ENCODE assay signal across 8 cellular contexts in genomic region chr17:1648582-1649115, GRCh38. TPM values are rescaled to one million over a fixed set of nuclear protein-coding genes. Genes with fewer than 3 reads are reported as not detected.
A peak's percentile ranks its signal among the peaks of the same experiment; 100 is the strongest.
DNase-seq lines count a peak whose midpoint lies in the region; ATAC-seq and TF ChIP-seq lines count a peak whose summit lies in the region.

No MANE protein-coding gene starts in this region.

- H3K27me3 ChIP-seq in AG04450 (ENCODE audit: control insufficient read depth, insufficient read depth, low read length): no peaks in the 10 kb centered on the region
- H3K27me3 ChIP-seq in ectodermal cell (ENCODE audit: control insufficient read depth, insufficient read depth, low read length, poor library complexity, severe bottlenecking): peaks cover 32% of the 10 kb centered on the region
- H3K27me3 ChIP-seq in mesendoderm (ENCODE audit: insufficient read depth, low read length, poor library complexity): no peaks in the 10 kb centered on the region

- H4K8ac ChIP-seq in mesendoderm (ENCODE audit: low read depth, low read length): no peak overlapping the region

- peak overlapping the region; percentile 89 for H3K4me2 ChIP-seq in mesendoderm (ENCODE audit: low read length)

- no peak overlapping the region for H2BK15ac ChIP-seq in mesendoderm (replicated peaks; ENCODE audit: low read depth)

- H2BK5ac ChIP-seq in mesendoderm (ENCODE audit: low read length): no peak overlapping the region

- no peak overlapping the region for H3K18ac ChIP-seq in mesendoderm (ENCODE audit: low read length)

- no peak overlapping the region for H3K4ac ChIP-seq in mesendoderm (ENCODE audit: low read depth, low read length)

- WGBS in ectodermal cell, 2 experiments: 5 to 6% methylated on average over 48 of the region's 48 CpGs
- WGBS in mesendoderm (ENCODE audit: extremely low coverage, insufficient coverage, low lambda C conversion rate): no CpG with 5 or more reads among the region's 48 CpGs

- H3K9me3 ChIP-seq in AG04450 (ENCODE audit: control insufficient read depth, insufficient read depth, low read length) (no peaks in the 10 kb centered on the region), ectodermal cell (ENCODE audit: control insufficient read depth, low read length) (no peaks in the 10 kb centered on the region)

- H3K27ac Mint-ChIP-seq in activated CD4-positive, alpha-beta memory T cell treated with anti-CD3 and anti-CD28 coated beads, Interleukin-2, amount 10 ng/mL, durations not matched to agents 7 days and 5 days: no peak overlapping the region

- H3K4me1 ChIP-seq in ectodermal cell (ENCODE audit: control insufficient read depth, insufficient read depth, low read length) (peaks cover 25% of the 10 kb centered on the region), mesendoderm (ENCODE audit: control insufficient read depth, low read depth, low read length) (peaks cover 8% of the 10 kb centered on the region)

- TF ChIP-seq CTCF in AG04450 (IDR thresholded peaks at IDR 0.05; ENCODE audit: low read depth, low read length): peak; percentile 78

- H3K27me3 Mint-ChIP-seq in activated CD4-positive, alpha-beta memory T cell treated with anti-CD3 and anti-CD28 coated beads, Interleukin-2, amount 10 ng/mL, durations not matched to agents 7 days and 5 days: no peaks in the 10 kb centered on the region

- H3K4me1 Mint-ChIP-seq in activated CD4-positive, alpha-beta memory T cell treated with anti-CD3 and anti-CD28 coated beads, Interleukin-2, amount 10 ng/mL, durations not matched to agents 7 days and 5 days: peaks cover 41% of the 10 kb centered on the region

- no peak overlapping the region for H3K23ac ChIP-seq in mesendoderm (ENCODE audit: low read length)

- DNase-seq in AG04450 (ENCODE audit: low read depth, low spot score) (peak; percentile 93), NCI-H524 treated with DMSO at 0.1 percent for 48 hours (lab: John Stamatoyannopoulos, UW) (peak; percentile 11), mesendoderm (peak; percentile 96)
- peak; percentile 95 for DNase-seq in activated CD4-positive, alpha-beta memory T cell treated with anti-CD3 and anti-CD28 coated beads, Interleukin-2, amount 10 ng/mL, durations not matched to agents 7 days and 5 days
- DNase-seq in stimulated activated CD8-positive, alpha-beta memory T cell treated with anti-CD3 and anti-CD28 coated beads, Interleukin-12 subunit alpha, Interleukin-12 subunit beta, amount 100 ng/mL, for 24 hours (ENCODE audit: extremely low read depth): peak; percentile 74

- no peak overlapping the region for H2AK5ac ChIP-seq in mesendoderm (ENCODE audit: low read length)

- H3K4me3 Mint-ChIP-seq in activated CD4-positive, alpha-beta memory T cell treated with anti-CD3 and anti-CD28 coated beads, Interleukin-2, amount 10 ng/mL, durations not matched to agents 7 days and 5 days: peak overlapping the region; percentile 58

- no peak overlapping the region for H4K5ac ChIP-seq in mesendoderm (ENCODE audit: low read length)

- CTCF ChIA-PET in AG04450 (lab: Charles Lee): interaction anchor here (0.6 to 3.8 kb wide), 18 partner anchors 9 to 189 kb away, joined by 3 to 71 read pairs (median 5); partner anchors contain the start of gene SERPINF1
- CTCF ChIA-PET in activated CD4-positive, alpha-beta memory T cell treated with anti-CD3 and anti-CD28 coated beads, Interleukin-2, amount 10 ng/mL, durations not matched to agents 7 days and 5 days (lab: Charles Lee): interaction anchor here (0.5 to 3.6 kb wide), 25 partner anchors 9 to 603 kb away, joined by 3 to 25 read pairs (median 5); partner anchors contain the start of genes PITPNA, PRPF8 and SLC43A2

- no peaks in the 10 kb centered on the region for H3K79me1 ChIP-seq in mesendoderm (ENCODE audit: low read length)

- ATAC-seq in GM18858 (IDR thresholded peaks at IDR 0.05; ENCODE audit: unreplicated experiment) (peak; percentile 32), HG03097 (IDR thresholded peaks at IDR 0.05; ENCODE audit: low FRiP score, unreplicated experiment) (peak; percentile 52)

- H3K79me2 ChIP-seq in mesendoderm (ENCODE audit: control insufficient read depth, insufficient read depth, low read length): no peaks in the 10 kb centered on the region

- peaks cover 32% of the 10 kb centered on the region for H3K36me3 Mint-ChIP-seq in activated CD4-positive, alpha-beta memory T cell treated with anti-CD3 and anti-CD28 coated beads, Interleukin-2, amount 10 ng/mL, durations not matched to agents 7 days and 5 days (ENCODE audit: low read depth)

- H3K9me3 Mint-ChIP-seq in activated CD4-positive, alpha-beta memory T cell treated with anti-CD3 and anti-CD28 coated beads, Interleukin-2, amount 10 ng/mL, durations not matched to agents 7 days and 5 days: no peaks in the 10 kb centered on the region

- H3K36me3 ChIP-seq in ectodermal cell (ENCODE audit: control insufficient read depth, insufficient read depth, low read length) (peaks cover 30% of the 10 kb centered on the region), mesendoderm (ENCODE audit: control insufficient read depth, insufficient read depth, low read length) (peaks cover 17% of the 10 kb centered on the region)

- no peak overlapping the region for H2BK120ac ChIP-seq in mesendoderm (ENCODE audit: low read depth, low read length)

- H3K9ac ChIP-seq in mesendoderm (ENCODE audit: low read length): peak overlapping the region; percentile 73

- H3K27ac ChIP-seq in AG04450 (ENCODE audit: low read depth, low read length) (peak overlapping the region; percentile 57), ectodermal cell (ENCODE audit: insufficient read depth, low read depth, low read length, poor library complexity, severe bottlenecking) (peak overlapping the region; percentile 26), mesendoderm (ENCODE audit: low read depth, low read length) (peak overlapping the region; percentile 23)

- peak overlapping the region; percentile 89 for H3K56ac ChIP-seq in mesendoderm (ENCODE audit: low read length)

- POLR2A ChIA-PET in AG04450 (lab: Yijun Ruan, JAX): interaction anchor here (0.6 to 4.5 kb wide), 8 partner anchors 12 to 265 kb away, joined by 3 to 48 read pairs (median 7); partner anchors contain the start of gene PRPF8
- POLR2A ChIA-PET in activated CD4-positive, alpha-beta memory T cell treated with anti-CD3 and anti-CD28 coated beads, Interleukin-2, amount 10 ng/mL, durations not matched to agents 7 days and 5 days (lab: Charles Lee): interaction anchor here (0.9 to 3.0 kb wide), 15 partner anchors 10 to 745 kb away, joined by 3 to 19 read pairs (median 6); partner anchors contain the start of genes PRPF8, RPA1, RTN4RL1 and SLC43A2

- peak overlapping the region; percentile 59 for H3K4me3 ChIP-seq in AG04450 (ENCODE audit: low read depth, low read length)
- peak overlapping the region; percentile 38 for H3K4me3 ChIP-seq in ectodermal cell (ENCODE audit: insufficient read depth, low read depth, low read length)
- H3K4me3 ChIP-seq in mesendoderm (ENCODE audit: low read length): peak overlapping the region; percentile 19

RNA-seq across cellular contexts. Expression of gene RILP, which starts 1.0 kb away (rescaled TPM):
- polyA plus RNA-seq in AG04450 (2011; rRNA removed): 5.8 and 9.3 TPM in 2 replicates
- 3.3 and 4.0 TPM in 2 replicates for polyA minus RNA-seq in AG04450 (2011; rRNA and poly(A)+ RNA removed)
- 1 to 10 TPM; 7.5 to 8.7 TPM for total RNA-seq in activated CD4-positive, alpha-beta memory T cell treated with anti-CD3 and anti-CD28 coated beads, Interleukin-2, amount 10 ng/mL, durations not matched to agents 7 days and 5 days
- 2.2 TPM for polyA plus RNA-seq in ectodermal cell (2013, experiment 1 of 4)
- 2.5 TPM for polyA plus RNA-seq in ectodermal cell (2013, experiment 2 of 4)
- polyA plus RNA-seq in ectodermal cell (2013, experiment 3 of 4): 2.8 TPM
- 3.6 TPM for polyA plus RNA-seq in ectodermal cell (2013, experiment 4 of 4)
- polyA plus RNA-seq in mesendoderm (2013, experiment 1 of 2): 8.7 TPM
- polyA plus RNA-seq in mesendoderm (2013, experiment 2 of 2): 8.5 TPM

RNA-seq across cellular contexts. Expression of gene SCARF1, which starts 3.1 kb away (rescaled TPM):
- polyA plus RNA-seq in AG04450 (2011; rRNA removed): 0.17 and 0.20 TPM in 2 replicates
- 0.13 and 0.18 TPM in 2 replicates for polyA minus RNA-seq in AG04450 (2011; rRNA and poly(A)+ RNA removed)
- total RNA-seq in activated CD4-positive, alpha-beta memory T cell treated with anti-CD3 and anti-CD28 coated beads, Interleukin-2, amount 10 ng/mL, durations not matched to agents 7 days and 5 days: 1 to 10 TPM; 2.8 to 3.2 TPM
- polyA plus RNA-seq in ectodermal cell (2013, experiment 1 of 4): 0.67 TPM
- 0.48 TPM for polyA plus RNA-seq in ectodermal cell (2013, experiment 2 of 4)
- 0.48 TPM for polyA plus RNA-seq in ectodermal cell (2013, experiment 3 of 4)
- 0.73 TPM for polyA plus RNA-seq in ectodermal cell (2013, experiment 4 of 4)
- polyA plus RNA-seq in mesendoderm (2013, experiment 1 of 2): 0.97 TPM
- polyA plus RNA-seq in mesendoderm (2013, experiment 2 of 2): 1.1 TPM

RNA-seq across cellular contexts. Expression of gene SLC43A2, which starts 20.0 kb away (rescaled TPM):
- 5.3 and 6.8 TPM in 2 replicates for polyA plus RNA-seq in AG04450 (2011; rRNA removed)
- polyA minus RNA-seq in AG04450 (2011; rRNA and poly(A)+ RNA removed): 10.6 and 14.3 TPM in 2 replicates
- under 1 TPM; 0.73 to 0.85 TPM for total RNA-seq in activated CD4-positive, alpha-beta memory T cell treated with anti-CD3 and anti-CD28 coated beads, Interleukin-2, amount 10 ng/mL, durations not matched to agents 7 days and 5 days
- polyA plus RNA-seq in ectodermal cell (2013, experiment 1 of 4): 20.3 TPM
- 17.9 TPM for polyA plus RNA-seq in ectodermal cell (2013, experiment 2 of 4)
- polyA plus RNA-seq in ectodermal cell (2013, experiment 3 of 4): 14.8 TPM
- polyA plus RNA-seq in ectodermal cell (2013, experiment 4 of 4): 17.7 TPM
- polyA plus RNA-seq in mesendoderm (2013, experiment 1 of 2): 6.4 TPM
- polyA plus RNA-seq in mesendoderm (2013, experiment 2 of 2): 7.3 TPM

RNA-seq across cellular contexts. Expression of gene PRPF8, which starts 36.0 kb away (rescaled TPM):
- 126 and 161 TPM in 2 replicates for polyA plus RNA-seq in AG04450 (2011; rRNA removed)
- polyA minus RNA-seq in AG04450 (2011; rRNA and poly(A)+ RNA removed): 420 and 507 TPM in 2 replicates
- total RNA-seq in activated CD4-positive, alpha-beta memory T cell treated with anti-CD3 and anti-CD28 coated beads, Interleukin-2, amount 10 ng/mL, durations not matched to agents 7 days and 5 days: 100 to 1,000 TPM; 264 to 267 TPM
- polyA plus RNA-seq in ectodermal cell (2013, experiment 1 of 4): 252 TPM
- polyA plus RNA-seq in ectodermal cell (2013, experiment 2 of 4): 253 TPM
- polyA plus RNA-seq in ectodermal cell (2013, experiment 3 of 4): 219 TPM
- polyA plus RNA-seq in ectodermal cell (2013, experiment 4 of 4): 227 TPM
- 158 TPM for polyA plus RNA-seq in mesendoderm (2013, experiment 1 of 2)
- 144 TPM for polyA plus RNA-seq in mesendoderm (2013, experiment 2 of 2)

Comparison
In these comparisons a context has a peak if more than half of its experiments do, and no peak if none do; other contexts are left out.
1. Peak in every context shown above with its lines: DNase-seq, ATAC-seq, H3K4me3 ChIP-seq and H3K27ac ChIP-seq.
2. DNase-seq: peak in every context shown above with its lines; median percentile 96 in mesendoderm; 95 in activated CD4-positive, alpha-beta memory T cell treated with anti-CD3 and anti-CD28 coated beads, Interleukin-2, amount 10 ng/mL, durations not matched to agents 7 days and 5 days; 93 in AG04450; 74 in stimulated activated CD8-positive, alpha-beta memory T cell treated with anti-CD3 and anti-CD28 coated beads, Interleukin-12 subunit alpha, Interleukin-12 subunit beta, amount 100 ng/mL, for 24 hours; 11 in NCI-H524 treated with DMSO at 0.1 percent for 48 hours.